1 cellular context compared by ENCODE assay signal in genomic region chr12:75666126-75666979, GRCh38.
TF ChIP-seq lines count a peak whose summit lies in the region.

No MANE protein-coding gene starts in this region.

TF ChIP-seq in HepG2, 621 proteins besides CTCF, POLR2A, EP300 and RAD21 (continued from another document and continues in another):
- TF ChIP-seq ZNF646 (CRISPR knock-in tag; IDR thresholded peaks at IDR 0.05) (no peak), ATRX (CRISPR knock-in tag; IDR thresholded peaks at IDR 0.05; ENCODE audit: borderline replicate concordance) (no peak), HCFC1 (IDR thresholded peaks at IDR 0.05; ENCODE audit: low read depth, low read length) (no peak), ZMAT3 (CRISPR knock-in tag; conservative IDR thresholded peaks at IDR 0.05) (no peak), ZBTB7A (CRISPR knock-in tag; IDR thresholded peaks at IDR 0.05) (no peak), SOX5 (CRISPR knock-in tag; IDR thresholded peaks at IDR 0.05; ENCODE audit: borderline replicate concordance) (peak; percentile 97), GATAD2A (CRISPR knock-in tag; IDR thresholded peaks at IDR 0.05) (peak; percentile 95), NFIB (CRISPR knock-in tag; IDR thresholded peaks at IDR 0.05; ENCODE audit: borderline replicate concordance) (no peak), NCOA2 (CRISPR knock-in tag; IDR thresholded peaks at IDR 0.05) (peak; percentile 98), RFXAP (CRISPR knock-in tag; IDR thresholded peaks at IDR 0.05; ENCODE audit: borderline replicate concordance) (no peak; the same call in 1 of the 2 replicates), ZBTB2 (CRISPR knock-in tag; IDR thresholded peaks at IDR 0.05; ENCODE audit: low read depth) (no peak), SPEN (CRISPR knock-in tag; IDR thresholded peaks at IDR 0.05; ENCODE audit: low read depth) (peak; percentile 17; the same call in 1 of the 2 replicates), ZEB1 (IDR thresholded peaks at IDR 0.05; ENCODE audit: insufficient replicate concordance, low read depth) (no peak), DRAP1 (CRISPR knock-in tag; IDR thresholded peaks at IDR 0.05) (peak; percentile 63), SOX13 (IDR thresholded peaks at IDR 0.05) (peak; percentile 82), SOX13 (CRISPR knock-in tag; conservative IDR thresholded peaks at IDR 0.05 in 1 of 2, IDR thresholded peaks at IDR 0.05 in 1 of 2) (peak in 1 of 2 experiments; percentile 97; a peak in 2 of 4 replicates), ATF6 (CRISPR knock-in tag; conservative IDR thresholded peaks at IDR 0.05) (no peak), ZBTB38 (CRISPR knock-in tag; IDR thresholded peaks at IDR 0.05) (0 out of 2 replicates have a peak, but pooled peaks have one; percentile 21), ARID3A (IDR thresholded peaks at IDR 0.05; ENCODE audit: low read depth, low read length) (peak; percentile 100), REL (CRISPR knock-in tag; conservative IDR thresholded peaks at IDR 0.05) (no peak), ETV5 (CRISPR knock-in tag; IDR thresholded peaks at IDR 0.05; ENCODE audit: borderline replicate concordance) (peak; percentile 53; the same call in 1 of the 2 replicates), ZNF800 (CRISPR knock-in tag; IDR thresholded peaks at IDR 0.05) (no peak), SRSF4 (IDR thresholded peaks at IDR 0.05; ENCODE audit: low read depth, low read length, poor library complexity, severe bottlenecking) (no peak), MED8 (CRISPR knock-in tag; IDR thresholded peaks at IDR 0.05; ENCODE audit: insufficient replicate concordance) (peak; percentile 61), ZFP36 (IDR thresholded peaks at IDR 0.05; ENCODE audit: borderline replicate concordance, low read depth, low read length, partially characterized antibody) (peak; percentile 47), ZNF883 (CRISPR knock-in tag; IDR thresholded peaks at IDR 0.05; ENCODE audit: not compliant biosample characterization) (no peak), NRL (CRISPR knock-in tag; IDR thresholded peaks at IDR 0.05; ENCODE audit: borderline replicate concordance) (no peak), ZNF816 (CRISPR knock-in tag; IDR thresholded peaks at IDR 0.05; ENCODE audit: borderline replicate concordance) (no peak), ZNF557 (CRISPR knock-in tag; IDR thresholded peaks at IDR 0.05) (0 out of 2 replicates have a peak, but pooled peaks have one; percentile 48), KLF12 (CRISPR knock-in tag; IDR thresholded peaks at IDR 0.05; ENCODE audit: borderline replicate concordance) (peak; percentile 63; the same call in 1 of the 2 replicates), ZNF12 (CRISPR knock-in tag; IDR thresholded peaks at IDR 0.05) (0 out of 2 replicates have a peak, but pooled peaks have one; percentile 41), ZNF510 (CRISPR knock-in tag; IDR thresholded peaks at IDR 0.05; ENCODE audit: low read depth) (0 out of 2 replicates have a peak, but pooled peaks have one; percentile 62), TCF7L2 (IDR thresholded peaks at IDR 0.05; ENCODE audit: low read depth, low read length) (peak; percentile 92), HNF4G (IDR thresholded peaks at IDR 0.05; ENCODE audit: borderline replicate concordance, low read depth, low read length) (peak; percentile 99), HNF4G (CRISPR knock-in tag; IDR thresholded peaks at IDR 0.05; ENCODE audit: borderline replicate concordance, low read depth) (0 out of 2 replicates have a peak, but pooled peaks have one; percentile 36), NR1H2 (CRISPR knock-in tag; IDR thresholded peaks at IDR 0.05; ENCODE audit: borderline replicate concordance, low read depth) (no peak), MLXIP (CRISPR knock-in tag; IDR thresholded peaks at IDR 0.05; ENCODE audit: borderline replicate concordance) (no peak), ZNF580 (CRISPR knock-in tag; IDR thresholded peaks at IDR 0.05; ENCODE audit: borderline replicate concordance, low read depth) (no peak), ZNF850 (CRISPR knock-in tag; conservative IDR thresholded peaks at IDR 0.05) (no peak)
